19 cellular contexts compared by ENCODE assay signal in genomic region chr15:60894347-60894746, GRCh38.
DNase-seq lines count a peak whose midpoint lies in the region; TF ChIP-seq lines count a peak whose summit lies in the region.
"Had no signal": no experiment of that assay in that cellular context is flagged by ENCODE, and none has a peak within 500 bp of the region (broad histone marks: within the 10 kb centered on the region; RNA-seq: fewer than 3 reads in every experiment).

No MANE protein-coding gene starts in this region.

- BruUV-seq in Caco-2 (replicated peaks; lab: Mats Ljungman, UMichigan), result no TSS peak

- H3K4me3 Mint-ChIP-seq in type B pancreatic cell (peak overlapping the region; percentile 12), Caco-2 (ENCODE audit: unreplicated experiment) (no peak overlapping the region), chondrocyte (ENCODE audit: unreplicated experiment) (no peak overlapping the region)
- H3K4me3 Mint-ChIP-seq: CD14-positive monocyte; CD4-positive, alpha-beta memory T cell; CD4-positive, CD25-positive, alpha-beta regulatory T cell; CD8-positive, alpha-beta memory T cell had no signal

- H4K20me1 ChIP-seq in hepatocyte (ENCODE audit: insufficient read depth, poor library complexity, severe bottlenecking), result no peaks in the 10 kb centered on the region
- H4K20me1 ChIP-seq: BLaER1 had no signal

- H3K36me3 ChIP-seq in hepatocyte (replicated peaks; ENCODE audit: insufficient read depth, low read depth) (no peaks in the 10 kb centered on the region), neuronal stem cell (replicated peaks in 1 of 2; ENCODE audit: control insufficient read depth in 2 of 2, insufficient read depth in 2 of 2, low read length in 2 of 2) (no peaks in the 10 kb centered on the region), Caco-2 (ENCODE audit: control insufficient read depth, insufficient read depth, low read length) (no peaks in the 10 kb centered on the region)
- H3K36me3 ChIP-seq: BE2C, BLaER1 had no signal

- H3K4me3 ChIP-seq in hepatocyte (no peak overlapping the region), neuronal stem cell (ENCODE audit: low read length in 2 of 2) (no peak overlapping the region), Caco-2 (ENCODE audit: low read depth, low read length) (no peak overlapping the region)
- H3K4me3 ChIP-seq: BLaER1 had no signal

- POLR2A ChIA-PET in Caco-2 (lab: Charles Lee), result no interaction called here

- no peak overlapping the region for H3K9ac ChIP-seq in neuronal stem cell (ENCODE audit: low read depth, low read length, poor library complexity)
- H3K9ac ChIP-seq: BLaER1 had no signal

- peaks cover 8% of the 10 kb centered on the region for H3K27me3 Mint-ChIP-seq in type B pancreatic cell
- peaks cover 4% of the 10 kb centered on the region for H3K27me3 Mint-ChIP-seq in Caco-2 (ENCODE audit: insufficient read depth, unreplicated experiment)
- H3K27me3 Mint-ChIP-seq in chondrocyte (ENCODE audit: low read depth), result no peaks in the 10 kb centered on the region
- H3K27me3 Mint-ChIP-seq: CD4-positive, alpha-beta memory T cell; CD4-positive, CD25-positive, alpha-beta regulatory T cell had no signal

- no peaks in the 10 kb centered on the region for H3K27me3 ChIP-seq in hepatocyte
- H3K27me3 ChIP-seq in neuronal stem cell (ENCODE audit: control insufficient read depth in 3 of 3, insufficient read depth in 3 of 3, low read depth in 1 of 3, low read length in 3 of 3), result no peaks in the 10 kb centered on the region
- no peaks in the 10 kb centered on the region for H3K27me3 ChIP-seq in Caco-2 (replicated peaks; ENCODE audit: control insufficient read depth, insufficient read depth, low read length)
- H3K27me3 ChIP-seq: BE2C, BLaER1 had no signal

- CTCF ChIA-PET in Caco-2 (lab: Charles Lee), result no interaction called here

- DNase-seq in hepatocyte (ENCODE audit: low spot score), result no peak
- no peak for DNase-seq in neuronal stem cell (ENCODE audit: low spot score)
- DNase-seq in type B pancreatic cell (ENCODE audit: extremely low spot score, unreplicated experiment), result no peak
- no peak for DNase-seq in Caco-2
- DNase-seq in chondrocyte (ENCODE audit: low spot score), result no peak
- DNase-seq in HUDEP-2 (lab: John Stamatoyannopoulos, UW; ENCODE audit: unreplicated experiment in 76 of 76), result no peak
- DNase-seq: 8988T; ACHN; BE2C; C1 segment of cervical spinal cord; Calu3; CD4-positive, alpha-beta memory T cell; CD4-positive, CD25-positive, alpha-beta regulatory T cell; CD8-positive, alpha-beta memory T cell; COR-L47; DMS79 treated with DMSO at 0.1 percent for 48 hours; GF-D8 had no signal

- no peak overlapping the region for H2BK12ac ChIP-seq in neuronal stem cell (ENCODE audit: low read length)

- no peaks in the 10 kb centered on the region for H3K9me2 ChIP-seq in hepatocyte (replicated peaks; ENCODE audit: insufficient read depth)

- H4K8ac ChIP-seq in neuronal stem cell (ENCODE audit: low read depth, low read length), result no peak overlapping the region

- peaks cover 13% of the 10 kb centered on the region for H3K4me1 ChIP-seq in hepatocyte (ENCODE audit: insufficient read depth)
- peaks cover 0 to 9% of the 10 kb centered on the region in 2 donors for H3K4me1 ChIP-seq in neuronal stem cell (ENCODE audit: control insufficient read depth in 2 of 2, insufficient read depth in 1 of 2, low read depth in 1 of 2, low read length in 2 of 2)
- peaks cover 4% of the 10 kb centered on the region for H3K4me1 ChIP-seq in Caco-2
- H3K4me1 ChIP-seq: BE2C had no signal

- intact Hi-C loops in Caco-2 (cut with micrococcal nuclease; ENCODE audit: unreplicated experiment), result no loop called here

- H3K79me2 ChIP-seq in hepatocyte, result no peaks in the 10 kb centered on the region

- H2AFZ ChIP-seq in hepatocyte (no peak overlapping the region), neuronal stem cell (ENCODE audit: low read length) (no peak overlapping the region)

- peak overlapping the region; percentile 14 for H2BK120ac ChIP-seq in neuronal stem cell (ENCODE audit: low read depth, low read length)

- TF ChIP-seq CTCF in hepatocyte (IDR thresholded peaks at IDR 0.05; ENCODE audit: poor library complexity) (no peak), type B pancreatic cell (conservative IDR thresholded peaks at IDR 0.05) (no peak), Caco-2 (IDR thresholded peaks at IDR 0.05; ENCODE audit: insufficient read depth in 1 of 2, low read depth in 1 of 2, low read length in 1 of 2, severe bottlenecking in 1 of 2, unreplicated experiment in 1 of 2) (no peak), chondrocyte (IDR thresholded peaks at IDR 0.05) (no peak)

- no peak overlapping the region for H2BK15ac ChIP-seq in neuronal stem cell (ENCODE audit: low read length)

- H3K9me3 ChIP-seq in hepatocyte (ENCODE audit: low read depth), result no peaks in the 10 kb centered on the region
- H3K9me3 ChIP-seq in neuronal stem cell (replicated peaks in 1 of 2; ENCODE audit: control insufficient read depth in 2 of 2, insufficient read depth in 1 of 2, low read depth in 1 of 2, low read length in 2 of 2), result no peaks in the 10 kb centered on the region
- no peaks in the 10 kb centered on the region for H3K9me3 ChIP-seq in Caco-2
- H3K9me3 ChIP-seq: BE2C, BLaER1 had no signal

- H2BK5ac ChIP-seq in neuronal stem cell (ENCODE audit: low read length), result no peak overlapping the region

- H3K27ac Mint-ChIP-seq in type B pancreatic cell, result no peak overlapping the region
- no peak overlapping the region for H3K27ac Mint-ChIP-seq in Caco-2 (ENCODE audit: unreplicated experiment)
- no peak overlapping the region for H3K27ac Mint-ChIP-seq in chondrocyte (ENCODE audit: unreplicated experiment)
- H3K27ac Mint-ChIP-seq: CD14-positive monocyte; CD4-positive, alpha-beta memory T cell; CD4-positive, CD25-positive, alpha-beta regulatory T cell; CD8-positive, alpha-beta memory T cell had no signal

- no peak overlapping the region for H2AK5ac ChIP-seq in neuronal stem cell (ENCODE audit: low read depth, low read length)

- no peak overlapping the region for H4K91ac ChIP-seq in neuronal stem cell (ENCODE audit: low read depth, low read length, poor library complexity)

- H3K4me1 Mint-ChIP-seq in type B pancreatic cell (ENCODE audit: unreplicated experiment), result peaks cover 10% of the 10 kb centered on the region
- H3K4me1 Mint-ChIP-seq in Caco-2 (ENCODE audit: low read depth, unreplicated experiment), result peaks cover 7% of the 10 kb centered on the region
- H3K4me1 Mint-ChIP-seq in chondrocyte (ENCODE audit: low read depth), result no peaks in the 10 kb centered on the region
- H3K4me1 Mint-ChIP-seq: CD14-positive monocyte had no signal

- no peak overlapping the region for H3K4ac ChIP-seq in neuronal stem cell (ENCODE audit: low read length)

- no peak overlapping the region for H3K14ac ChIP-seq in neuronal stem cell (ENCODE audit: low read length)

- H3K27ac ChIP-seq in hepatocyte, result no peak overlapping the region
- no peak overlapping the region for H3K27ac ChIP-seq in neuronal stem cell (replicated peaks; ENCODE audit: low read length)
- H3K27ac ChIP-seq: BLaER1 had no signal

- H3K18ac ChIP-seq in neuronal stem cell (ENCODE audit: low read length), result peak overlapping the region; percentile 20

- WGBS in hepatocyte (ENCODE audit: low lambda C conversion rate, missing lambda C conversion rate), result 91% methylated on average over 9 of the region's 9 CpGs
- WGBS in neuronal stem cell (ENCODE audit: extremely low coverage in 2 of 2, insufficient read length in 2 of 2, insufficient replicate concordance in 1 of 2), 2 donors, result no CpG with 5 or more reads among the region's 9 CpGs

- H3K4me2 ChIP-seq in hepatocyte (peak overlapping the region; percentile 55), neuronal stem cell (ENCODE audit: insufficient read depth, low read length, poor library complexity, severe bottlenecking) (no peak overlapping the region)
- H3K4me2 ChIP-seq: BLaER1 had no signal

- H3K79me1 ChIP-seq in neuronal stem cell (ENCODE audit: low read depth, low read length), result no peaks in the 10 kb centered on the region

- no peak overlapping the region for H3K23ac ChIP-seq in neuronal stem cell (ENCODE audit: low read depth, low read length, poor library complexity)

- H3K36me3 Mint-ChIP-seq in type B pancreatic cell (no peaks in the 10 kb centered on the region), Caco-2 (ENCODE audit: insufficient read depth, unreplicated experiment) (no peaks in the 10 kb centered on the region), chondrocyte (ENCODE audit: low read depth) (no peaks in the 10 kb centered on the region)
- H3K36me3 Mint-ChIP-seq: CD14-positive monocyte; CD4-positive, alpha-beta memory T cell; CD4-positive, CD25-positive, alpha-beta regulatory T cell; CD8-positive, alpha-beta memory T cell had no signal

- H3K9me3 Mint-ChIP-seq in type B pancreatic cell (no peaks in the 10 kb centered on the region), Caco-2 (ENCODE audit: unreplicated experiment) (no peaks in the 10 kb centered on the region), chondrocyte (ENCODE audit: low read depth) (no peaks in the 10 kb centered on the region)
- H3K9me3 Mint-ChIP-seq: CD4-positive, alpha-beta memory T cell; CD4-positive, CD25-positive, alpha-beta regulatory T cell; CD8-positive, alpha-beta memory T cell had no signal
